In the genomic region with DNA sequence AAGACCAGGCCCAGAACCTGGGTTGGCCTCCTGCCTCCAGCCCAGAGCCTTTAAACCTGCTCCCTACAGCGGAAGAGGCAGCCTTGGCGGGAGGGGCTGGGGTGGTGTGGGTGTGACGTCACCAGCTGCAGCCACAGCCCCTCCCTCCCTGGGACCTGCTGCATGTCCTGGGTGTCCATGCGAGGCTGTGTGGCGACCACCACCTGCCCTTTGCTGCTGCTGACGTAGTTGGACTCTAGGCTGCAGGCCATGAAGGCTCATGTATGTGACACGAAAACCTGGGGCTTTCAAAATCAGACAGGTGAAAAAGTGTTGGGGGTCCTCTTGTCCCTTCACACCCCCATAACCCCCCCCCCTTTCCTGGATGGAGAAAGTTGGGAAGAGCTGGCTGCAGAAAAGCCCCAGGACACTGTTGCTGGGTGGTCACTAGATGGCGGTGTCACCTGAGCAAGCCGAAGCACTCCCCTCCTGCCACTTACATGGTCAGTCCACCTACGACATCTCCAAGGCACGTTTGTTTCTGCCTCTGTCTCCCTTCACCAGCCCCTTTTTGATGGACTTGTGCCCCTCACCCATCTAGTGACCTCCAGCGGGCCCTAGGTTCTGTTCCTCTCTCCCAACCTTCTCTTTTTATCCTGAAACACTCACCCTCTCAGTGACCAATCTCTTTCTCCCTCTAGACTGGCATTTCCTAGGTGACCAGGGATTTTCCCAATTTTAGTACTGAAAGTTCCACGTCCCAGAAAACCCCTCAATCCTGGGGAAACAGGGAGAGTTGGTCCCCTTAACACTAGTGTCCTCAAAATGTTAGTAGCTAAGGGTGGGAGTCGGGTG, we compare ENCODE assay signal across 1 cellular context.
TF ChIP-seq lines count a peak whose summit lies in the region.

No MANE protein-coding gene starts in this region.

TF ChIP-seq in K562, 482 proteins besides CTCF, POLR2A, EP300 and RAD21 (continued from another document):
- no peak for TF ChIP-seq TCF7 (IDR thresholded peaks at IDR 0.05; ENCODE audit: borderline replicate concordance)
- TF ChIP-seq MEF2A (IDR thresholded peaks at IDR 0.05; ENCODE audit: control insufficient read depth, low read depth, low read length) = no peak
- TF ChIP-seq, protein P1, sequence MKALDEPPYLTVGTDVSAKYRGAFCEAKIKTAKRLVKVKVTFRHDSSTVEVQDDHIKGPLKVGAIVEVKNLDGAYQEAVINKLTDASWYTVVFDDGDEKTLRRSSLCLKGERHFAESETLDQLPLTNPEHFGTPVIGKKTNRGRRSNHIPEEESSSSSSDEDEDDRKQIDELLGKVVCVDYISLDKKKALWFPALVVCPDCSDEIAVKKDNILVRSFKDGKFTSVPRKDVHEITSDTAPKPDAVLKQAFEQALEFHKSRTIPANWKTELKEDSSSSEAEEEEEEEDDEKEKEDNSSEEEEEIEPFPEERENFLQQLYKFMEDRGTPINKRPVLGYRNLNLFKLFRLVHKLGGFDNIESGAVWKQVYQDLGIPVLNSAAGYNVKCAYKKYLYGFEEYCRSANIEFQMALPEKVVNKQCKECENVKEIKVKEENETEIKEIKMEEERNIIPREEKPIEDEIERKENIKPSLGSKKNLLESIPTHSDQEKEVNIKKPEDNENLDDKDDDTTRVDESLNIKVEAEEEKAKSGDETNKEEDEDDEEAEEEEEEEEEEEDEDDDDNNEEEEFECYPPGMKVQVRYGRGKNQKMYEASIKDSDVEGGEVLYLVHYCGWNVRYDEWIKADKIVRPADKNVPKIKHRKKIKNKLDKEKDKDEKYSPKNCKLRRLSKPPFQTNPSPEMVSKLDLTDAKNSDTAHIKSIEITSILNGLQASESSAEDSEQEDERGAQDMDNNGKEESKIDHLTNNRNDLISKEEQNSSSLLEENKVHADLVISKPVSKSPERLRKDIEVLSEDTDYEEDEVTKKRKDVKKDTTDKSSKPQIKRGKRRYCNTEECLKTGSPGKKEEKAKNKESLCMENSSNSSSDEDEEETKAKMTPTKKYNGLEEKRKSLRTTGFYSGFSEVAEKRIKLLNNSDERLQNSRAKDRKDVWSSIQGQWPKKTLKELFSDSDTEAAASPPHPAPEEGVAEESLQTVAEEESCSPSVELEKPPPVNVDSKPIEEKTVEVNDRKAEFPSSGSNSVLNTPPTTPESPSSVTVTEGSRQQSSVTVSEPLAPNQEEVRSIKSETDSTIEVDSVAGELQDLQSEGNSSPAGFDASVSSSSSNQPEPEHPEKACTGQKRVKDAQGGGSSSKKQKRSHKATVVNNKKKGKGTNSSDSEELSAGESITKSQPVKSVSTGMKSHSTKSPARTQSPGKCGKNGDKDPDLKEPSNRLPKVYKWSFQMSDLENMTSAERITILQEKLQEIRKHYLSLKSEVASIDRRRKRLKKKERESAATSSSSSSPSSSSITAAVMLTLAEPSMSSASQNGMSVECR (CRISPR knock-in tag; IDR thresholded peaks at IDR 0.05) = no peak
- no peak for TF ChIP-seq FUS (optimal IDR thresholded peaks at IDR 0.05; ENCODE audit: low read depth, low read length)
- TF ChIP-seq ATF3 (IDR thresholded peaks at IDR 0.05) = peak; percentile 83
- no peak for TF ChIP-seq ATF3 (CRISPR knock-in tag; conservative IDR thresholded peaks at IDR 0.05)
- no peak for TF ChIP-seq ETV1 (tag; conservative IDR thresholded peaks at IDR 0.05; ENCODE audit: low read depth)
- no peak for TF ChIP-seq ZNF282 (CRISPR knock-in tag; IDR thresholded peaks at IDR 0.05)
